ENCODE assay signal across 9 cellular contexts in the genomic region with DNA sequence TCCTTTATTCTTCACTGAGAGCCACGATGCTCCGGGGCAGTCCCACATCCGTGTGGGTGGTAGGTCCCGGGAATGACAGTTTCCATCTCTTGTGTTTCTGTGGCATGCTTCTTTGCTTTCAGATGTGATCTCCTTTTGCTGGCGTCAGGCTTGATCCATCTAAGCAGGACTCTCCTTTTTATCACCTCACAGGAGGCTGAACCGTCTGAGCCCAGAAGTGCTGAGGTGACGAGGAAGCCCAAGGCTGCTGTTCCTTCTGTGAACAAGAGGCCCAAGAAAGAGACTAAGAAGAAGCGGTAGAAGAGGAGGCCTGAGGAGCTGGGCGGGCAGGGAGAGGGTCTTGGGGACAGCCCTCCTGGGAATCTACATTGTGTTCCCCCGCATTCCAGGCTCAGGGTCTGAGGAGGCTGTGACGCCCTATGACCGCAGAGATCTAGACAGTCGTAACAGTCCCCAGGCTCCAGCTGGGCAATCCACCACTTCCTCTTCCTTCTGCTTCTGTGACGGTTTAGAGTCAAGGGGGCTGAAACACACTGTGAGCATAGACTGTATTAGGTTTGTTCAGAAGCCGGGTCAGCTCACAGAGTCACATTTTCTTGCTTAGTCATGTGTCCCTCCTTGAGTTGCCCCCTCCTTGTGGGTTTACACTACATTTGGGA. TPM values are rescaled to one million over a fixed set of nuclear protein-coding genes. Genes with fewer than 3 reads are reported as not detected.
DNase-seq lines count a peak whose midpoint lies in the region; ATAC-seq, FAIRE-seq and TF ChIP-seq lines count a peak whose summit lies in the region.
"Had no signal": no experiment of that assay in that cellular context is flagged by ENCODE, and none has a peak within 500 bp of the region (broad histone marks: within the 10 kb centered on the region; RNA-seq: fewer than 3 reads in every experiment).

No MANE protein-coding gene starts in this region.

- H3K9me3 ChIP-seq in right atrium auricular region (no peaks in the 10 kb centered on the region), kidney (ENCODE audit: control insufficient read depth in 1 of 2, low read length in 2 of 2) (no peaks in the 10 kb centered on the region)

- H3K27ac ChIP-seq in RWPE1: peak overlapping the region; percentile 51
- H3K27ac ChIP-seq in right atrium auricular region: peak overlapping the region; percentile 89 to 91
- H3K27ac ChIP-seq in kidney (ENCODE audit: low read depth in 2 of 2, low read length in 2 of 2): peak overlapping the region in 1 of 2 donors; percentile 82

- H3K4me1 Mint-ChIP-seq in type B pancreatic cell (ENCODE audit: unreplicated experiment): peaks cover 23% of the 10 kb centered on the region

- H3K4me3 Mint-ChIP-seq in type B pancreatic cell: no peak overlapping the region

- TF ChIP-seq CTCF in RWPE1 (conservative IDR thresholded peaks at IDR 0.05; ENCODE audit: low read depth) (no peak), right atrium auricular region (IDR thresholded peaks at IDR 0.05) (no peak), type B pancreatic cell (conservative IDR thresholded peaks at IDR 0.05) (no peak), kidney (IDR thresholded peaks at IDR 0.05; ENCODE audit: borderline replicate concordance, extremely low read depth, insufficient read depth) (no peak)

- no peaks in the 10 kb centered on the region for H3K9me3 Mint-ChIP-seq in type B pancreatic cell

- no peaks in the 10 kb centered on the region for H3K27me3 Mint-ChIP-seq in type B pancreatic cell

- H3K27ac Mint-ChIP-seq in type B pancreatic cell: peak overlapping the region; percentile 66

- H3K36me3 Mint-ChIP-seq in type B pancreatic cell: peaks cover 21% of the 10 kb centered on the region

- H3K36me3 ChIP-seq in right atrium auricular region (peaks cover 14% of the 10 kb centered on the region), kidney (ENCODE audit: control insufficient read depth in 1 of 2, insufficient read depth in 2 of 2, low read length in 2 of 2) (peaks cover 3 to 18% of the 10 kb centered on the region in 2 donors)

- H3K4me1 ChIP-seq in right atrium auricular region: peaks cover 0 to 38% of the 10 kb centered on the region in 2 donors
- peaks cover 16 to 17% of the 10 kb centered on the region in 2 donors for H3K4me1 ChIP-seq in kidney (ENCODE audit: control insufficient read depth in 1 of 2, insufficient read depth in 1 of 2, low read depth in 1 of 2, low read length in 2 of 2)

- H3K27me3 ChIP-seq in right atrium auricular region: no peaks in the 10 kb centered on the region

- H3K4me3 ChIP-seq in right atrium auricular region (no peak overlapping the region), kidney (ENCODE audit: low read length in 2 of 2) (no peak overlapping the region)

- intact Hi-C loops in kidney (cut with DNase I): no loop called here

- POLR2A ChIA-PET in RWPE1 (lab: Yijun Ruan, JAX; ENCODE audit: low non-redundant PET): no interaction called here

- FAIRE-seq in kidney (lab: Jason Lieb, UNC): no peak

- H3K9ac ChIP-seq in kidney (ENCODE audit: low read length in 2 of 2): no peak overlapping the region

- peak; percentile 57 for ATAC-seq in GM18870 (IDR thresholded peaks at IDR 0.05; ENCODE audit: unreplicated experiment)
- peak; percentile 88 for ATAC-seq in HG02852 (IDR thresholded peaks at IDR 0.05; ENCODE audit: unreplicated experiment)

- CTCF ChIA-PET in RWPE1 (lab: Yijun Ruan, JAX): no interaction called here

- DNase-seq in RWPE1 (ENCODE audit: low spot score) (no peak), right atrium auricular region (ENCODE audit: low spot score) (no peak), type B pancreatic cell (ENCODE audit: extremely low spot score, unreplicated experiment) (no peak), NCI-H1105 treated with DMSO at 0.1 percent for 48 hours (lab: John Stamatoyannopoulos, UW) (no peak), kidney (no peak)
- DNase-seq in activated CD8-positive, alpha-beta memory T cell treated with anti-CD3 and anti-CD28 coated beads, Interleukin-2, amount 50 U/mL, for 4 hours: no peak

RNA-seq across cellular contexts. Expression of a gene that starts 26.8 kb away (rescaled TPM):
- total RNA-seq in right atrium auricular region (10 to 100 TPM; 13.1 to 17.8 TPM), type B pancreatic cell (ENCODE audit: low replicate concordance) (35.5 and 40.4 TPM in 2 replicates), kidney (45.7 TPM)
- polyA plus RNA-seq in kidney (ENCODE audit: insufficient read depth, low read depth, low replicate concordance): 93.3 TPM

RNA-seq across cellular contexts. Expression of a gene that starts 29.7 kb away (rescaled TPM):
- total RNA-seq in right atrium auricular region (10 to 100 TPM in 1 of 2 donors, 1 to 10 TPM in 1; 6.9 to 14.3 TPM), type B pancreatic cell (ENCODE audit: low replicate concordance) (56.0 and 70.3 TPM in 2 replicates), kidney (70.0 TPM)
- 28.5 TPM for polyA plus RNA-seq in kidney (ENCODE audit: insufficient read depth, low read depth, low replicate concordance)

RNA-seq across cellular contexts. Expression of a gene that starts 54.6 kb away (rescaled TPM):
- total RNA-seq in right atrium auricular region (1 to 10 TPM; 1.5 to 3.6 TPM), type B pancreatic cell (ENCODE audit: low replicate concordance) (0.77 and 3.9 TPM in 2 replicates), kidney (not detected)
- polyA plus RNA-seq in kidney (ENCODE audit: insufficient read depth, low read depth, low replicate concordance): not detected
- total RNA-seq: glomerular endothelial cell had no signal
